Comparison of ENCODE assay signal across 8 cellular contexts in the genomic region with DNA sequence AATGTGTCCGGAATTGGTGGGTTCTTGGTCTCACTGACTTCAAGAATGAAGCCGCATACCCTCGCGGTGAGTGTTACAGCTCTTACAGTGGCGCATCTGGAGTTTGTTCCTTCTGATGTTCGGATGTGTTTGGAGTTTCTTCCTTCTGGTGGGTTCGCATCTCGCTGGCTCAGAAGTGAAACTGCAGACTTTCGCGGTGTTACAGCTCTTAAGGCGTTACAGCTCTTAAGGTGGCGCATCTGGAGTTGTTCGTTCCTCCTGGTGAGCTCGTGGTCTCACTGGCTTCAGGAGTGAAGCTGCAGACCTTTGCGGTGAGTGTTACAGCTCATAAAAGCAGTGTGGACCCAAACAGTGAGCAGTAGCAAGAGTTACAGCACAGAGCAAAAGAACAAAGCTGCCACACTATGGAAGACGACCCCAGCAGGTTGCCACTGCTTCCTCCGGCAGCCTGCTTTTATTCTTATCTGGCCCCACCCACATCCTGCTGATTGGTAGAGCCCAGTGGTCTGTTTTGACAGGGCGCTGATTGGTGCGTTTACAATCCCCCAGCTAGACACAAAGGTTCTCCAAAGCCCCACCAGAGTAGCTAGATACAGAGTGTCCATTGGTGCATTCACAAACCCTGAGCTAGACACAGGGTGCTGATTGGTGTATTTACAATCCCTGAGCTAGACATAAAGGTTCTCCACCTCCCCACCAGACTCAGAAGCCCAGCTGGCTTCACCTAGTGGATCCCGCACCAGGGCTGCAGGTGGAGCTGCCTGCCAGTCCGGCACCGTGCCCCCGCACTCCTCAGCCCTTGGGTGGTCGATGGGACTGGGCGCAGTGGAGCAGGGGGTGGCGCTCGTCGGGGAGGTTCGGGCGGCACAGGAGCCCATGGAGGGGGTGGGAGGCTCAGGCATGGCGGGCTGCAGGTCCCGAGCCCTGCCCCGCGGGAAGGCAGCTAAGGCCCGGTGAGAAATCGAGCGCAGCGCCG.
A peak's percentile ranks its signal among the peaks of the same experiment; 100 is the strongest.
DNase-seq lines count a peak whose midpoint lies in the region; ATAC-seq and TF ChIP-seq lines count a peak whose summit lies in the region.
"Not testable (repeated sequence)": the region's sequence is repeated elsewhere in the genome, so short reads cannot be mapped to it uniquely, and the experiment has no call there.

No MANE protein-coding gene starts in this region.

- not testable (repeated sequence) for H3K9me3 Mint-ChIP-seq in CD8-positive, alpha-beta memory T cell; T-helper 2 cell treated with Interferon-gamma antibody and Interleukin-4, amounts not matched to agents 5 μg/mL and 100 μg/mL, for 36 hours; activated T-cell treated with anti-CD3 and anti-CD28 coated beads, Interleukin-2, amount 50 U/mL, for 24 hours; activated naive CD8-positive, alpha-beta T cell treated with anti-CD3 and anti-CD28 coated beads for 36 hours; nephron progenitor cell

- not testable (repeated sequence) for H3K27me3 Mint-ChIP-seq in CD8-positive, alpha-beta memory T cell; T-helper 2 cell treated with Interferon-gamma antibody and Interleukin-4, amounts not matched to agents 5 μg/mL and 100 μg/mL, for 36 hours (ENCODE audit: low read depth); activated T-cell treated with anti-CD3 and anti-CD28 coated beads, Interleukin-2, amount 50 U/mL, for 24 hours; activated naive CD8-positive, alpha-beta T cell treated with anti-CD3 and anti-CD28 coated beads for 36 hours; nephron progenitor cell (ENCODE audit: low read depth, poor library complexity)

- peak in 1 of 5 donors; percentile 4 for DNase-seq in CD8-positive, alpha-beta memory T cell
- not testable (repeated sequence) for DNase-seq in MG63; T-helper 2 cell treated with Interferon-gamma antibody and Interleukin-4, amounts not matched to agents 5 μg/mL and 100 μg/mL, for 36 hours (ENCODE audit: low spot score); activated T-cell treated with anti-CD3 and anti-CD28 coated beads, Interleukin-2, amount 50 U/mL, for 24 hours; activated naive CD8-positive, alpha-beta T cell treated with anti-CD3 and anti-CD28 coated beads for 36 hours; nephron progenitor cell
- DNase-seq in Right ventricle myocardium inferior (ENCODE audit: missing footprints) (peak; percentile 43), testis (peak; percentile 73)

- not testable (repeated sequence) for H3K36me3 ChIP-seq in CD8-positive, alpha-beta memory T cell (ENCODE audit: insufficient read depth, low read length); MG63; testis (ENCODE audit: low read depth, missing control alignments)

- POLR2A ChIA-PET in CD8-positive, alpha-beta memory T cell (lab: Charles Lee): not testable (repeated sequence)

- not testable (repeated sequence) for TF ChIP-seq POLR2A in testis (IDR thresholded peaks at IDR 0.05)

- intact Hi-C loops in Right ventricle myocardium inferior (cut with DNase I); testis (cut with DNase I; ENCODE audit: low total_unique reads): not testable (repeated sequence)

- H3K27ac ChIP-seq in CD8-positive, alpha-beta memory T cell (ENCODE audit: low read depth, low read length); testis: not testable (repeated sequence)

- not testable (repeated sequence) for H3K9me3 ChIP-seq in CD8-positive, alpha-beta memory T cell (ENCODE audit: low read length); MG63; testis

- WGBS in testis, 2 donors: 72 to 86% methylated on average over 37 of the region's 39 CpGs

- peak overlapping the region in 5 of 8 donors; percentile 11 to 84 (median 38) for H3K27ac Mint-ChIP-seq in CD8-positive, alpha-beta memory T cell
- H3K27ac Mint-ChIP-seq in T-helper 2 cell treated with Interferon-gamma antibody and Interleukin-4, amounts not matched to agents 5 μg/mL and 100 μg/mL, for 36 hours; activated T-cell treated with anti-CD3 and anti-CD28 coated beads, Interleukin-2, amount 50 U/mL, for 24 hours; activated naive CD8-positive, alpha-beta T cell treated with anti-CD3 and anti-CD28 coated beads for 36 hours: not testable (repeated sequence)
- H3K27ac Mint-ChIP-seq in nephron progenitor cell: peak overlapping the region; percentile 57

- not testable (repeated sequence) for H3K4me1 Mint-ChIP-seq in CD8-positive, alpha-beta memory T cell; T-helper 2 cell treated with Interferon-gamma antibody and Interleukin-4, amounts not matched to agents 5 μg/mL and 100 μg/mL, for 36 hours (ENCODE audit: low read depth); activated T-cell treated with anti-CD3 and anti-CD28 coated beads, Interleukin-2, amount 50 U/mL, for 24 hours (ENCODE audit: low read depth); activated naive CD8-positive, alpha-beta T cell treated with anti-CD3 and anti-CD28 coated beads for 36 hours; nephron progenitor cell

- not testable (repeated sequence) for H3K36me3 Mint-ChIP-seq in CD8-positive, alpha-beta memory T cell; T-helper 2 cell treated with Interferon-gamma antibody and Interleukin-4, amounts not matched to agents 5 μg/mL and 100 μg/mL, for 36 hours (ENCODE audit: low read depth); activated T-cell treated with anti-CD3 and anti-CD28 coated beads, Interleukin-2, amount 50 U/mL, for 24 hours (ENCODE audit: low read depth); activated naive CD8-positive, alpha-beta T cell treated with anti-CD3 and anti-CD28 coated beads for 36 hours; nephron progenitor cell (ENCODE audit: low read depth)

- not testable (repeated sequence) for TF ChIP-seq CTCF in nephron progenitor cell (IDR thresholded peaks at IDR 0.05); testis (IDR thresholded peaks at IDR 0.05)

- H3K4me1 ChIP-seq in CD8-positive, alpha-beta memory T cell (ENCODE audit: insufficient read depth, low read length): not testable (repeated sequence)
- peaks cover 12% of the 10 kb centered on the region for H3K4me1 ChIP-seq in testis

- CTCF ChIA-PET in CD8-positive, alpha-beta memory T cell (lab: Charles Lee): not testable (repeated sequence)

- H3K4me3 Mint-ChIP-seq in CD8-positive, alpha-beta memory T cell: peak overlapping the region; percentile 59 to 93 (median 71)
- peak overlapping the region; percentile 49 for H3K4me3 Mint-ChIP-seq in T-helper 2 cell treated with Interferon-gamma antibody and Interleukin-4, amounts not matched to agents 5 μg/mL and 100 μg/mL, for 36 hours
- peak overlapping the region; percentile 38 for H3K4me3 Mint-ChIP-seq in activated T-cell treated with anti-CD3 and anti-CD28 coated beads, Interleukin-2, amount 50 U/mL, for 24 hours
- peak overlapping the region; percentile 42 for H3K4me3 Mint-ChIP-seq in activated naive CD8-positive, alpha-beta T cell treated with anti-CD3 and anti-CD28 coated beads for 36 hours
- not testable (repeated sequence) for H3K4me3 Mint-ChIP-seq in nephron progenitor cell

- ATAC-seq in Right ventricle myocardium inferior: not testable (repeated sequence)

- not testable (repeated sequence) for H3K27me3 ChIP-seq in CD8-positive, alpha-beta memory T cell (ENCODE audit: insufficient read depth, low read length, poor library complexity, severe bottlenecking); MG63; testis

- not testable (repeated sequence) for H3K4me3 ChIP-seq in CD8-positive, alpha-beta memory T cell (ENCODE audit: low read length)
- H3K4me3 ChIP-seq in MG63: peak overlapping the region; percentile 20
- peak overlapping the region; percentile 25 to 29 for H3K4me3 ChIP-seq in testis
